In the genomic region with DNA sequence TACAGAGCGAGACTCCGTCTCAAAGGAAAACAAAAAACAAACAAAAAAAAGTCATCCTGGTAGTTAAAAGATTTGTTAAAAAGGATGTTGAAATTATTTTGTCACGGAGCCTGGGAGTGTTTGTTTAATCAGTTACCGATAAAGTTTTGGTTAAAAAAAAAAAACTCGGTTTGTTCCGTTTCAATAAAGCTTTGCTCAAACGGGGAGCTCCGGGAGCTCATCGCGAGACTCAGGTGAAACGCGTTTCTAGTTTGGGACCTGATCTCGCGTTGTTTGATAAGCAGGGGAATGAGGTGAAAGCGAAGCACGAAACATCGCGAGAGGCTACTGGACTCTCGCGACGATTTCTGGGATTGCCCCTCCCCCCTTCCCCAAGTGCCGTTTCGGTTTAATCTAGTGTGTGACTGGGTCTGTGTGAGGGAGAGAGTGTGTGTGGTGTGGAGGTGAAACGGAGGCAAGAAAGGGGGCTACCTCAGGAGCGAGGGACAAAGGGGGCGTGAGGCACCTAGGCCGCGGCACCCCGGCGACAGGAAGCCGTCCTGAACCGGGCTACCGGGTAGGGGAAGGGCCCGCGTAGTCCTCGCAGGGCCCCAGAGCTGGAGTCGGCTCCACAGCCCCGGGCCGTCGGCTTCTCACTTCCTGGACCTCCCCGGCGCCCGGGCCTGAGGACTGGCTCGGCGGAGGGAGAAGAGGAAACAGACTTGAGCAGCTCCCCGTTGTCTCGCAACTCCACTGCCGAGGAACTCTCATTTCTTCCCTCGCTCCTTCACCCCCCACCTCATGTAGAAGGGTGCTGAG, we compare ENCODE assay signal across 8 cellular contexts. TPM values are rescaled to one million over a fixed set of nuclear protein-coding genes. Genes with fewer than 3 reads are reported as not detected.
DNase-seq lines count a peak whose midpoint lies in the region; ATAC-seq and TF ChIP-seq lines count a peak whose summit lies in the region.

A gene (plus strand): TSS at position 374 of the 798 bp plus-strand sequence. CDS start 586 bp downstream, outside the sequence.

- 2% methylated on average over 49 of the region's 49 CpGs for WGBS in prostate gland
- WGBS in urinary bladder: under 1% methylated on average over 49 of the region's 49 CpGs

- no peaks in the 10 kb centered on the region for H3K36me3 ChIP-seq in prostate gland
- H3K36me3 ChIP-seq in urinary bladder (ENCODE audit: insufficient read depth): no peaks in the 10 kb centered on the region

- peak; percentile 93 for TF ChIP-seq POLR2A in prostate gland (IDR thresholded peaks at IDR 0.05)

- ATAC-seq in HG02885 (IDR thresholded peaks at IDR 0.05; ENCODE audit: poor library complexity, unreplicated experiment): peak; percentile 79
- ATAC-seq in left ventricle myocardium superior: peak; percentile 91

- no peaks in the 10 kb centered on the region for H3K27me3 ChIP-seq in prostate gland (replicated peaks; ENCODE audit: insufficient read depth)

- H3K4me3 ChIP-seq in prostate gland (peak within 1 kb of the TSS; percentile 88 to 99), urinary bladder (ENCODE audit: low read depth, low read length) (peak within 1 kb of the TSS; percentile 72)

- in situ Hi-C loops in GM13977 (cut with MboI; ENCODE audit: low pct_unique_long_range_greater_than_20kb, low sequenced_read_pairs, unreplicated experiment): no loop called here

- intact Hi-C loops in left ventricle myocardium superior (cut with micrococcal nuclease): no loop called here
- intact Hi-C loops in prostate gland (cut with DNase I): no loop called here

- H3K4me1 ChIP-seq in prostate gland (replicated peaks) (no peaks in the 10 kb centered on the region), urinary bladder (ENCODE audit: insufficient read depth) (no peaks in the 10 kb centered on the region)

- DNase-seq in GM13977 (ENCODE audit: low spot score) (peak; percentile 97), NCI-H187 (lab: John Stamatoyannopoulos, UW) (peak; percentile 93 to 94), T-helper 2 cell (peak; percentile 71 to 99 (median 91)), left ventricle myocardium superior (peak; percentile 92), prostate gland (ENCODE audit: low spot score) (peak; percentile 98)

- no peak for TF ChIP-seq CTCF in GM13977 (IDR thresholded peaks at IDR 0.05; ENCODE audit: extremely low read depth, insufficient read depth, missing control alignments)
- peak in 1 of 4 experiments; percentile 4 for TF ChIP-seq CTCF in prostate gland (IDR thresholded peaks at IDR 0.05)

- H3K27ac ChIP-seq in angular gyrus (ENCODE audit: low read depth, low read length) (peak within 1 kb of the TSS; percentile 89), prostate gland (peak within 1 kb of the TSS; percentile 99), urinary bladder (ENCODE audit: low read depth) (peak within 1 kb of the TSS; percentile 92)

- no peaks in the 10 kb centered on the region for H3K9me3 ChIP-seq in prostate gland

RNA-seq across cellular contexts. Expression of the gene that starts here (rescaled TPM):
- 20.2 TPM for total RNA-seq in left ventricle myocardium superior
- 10 to 100 TPM; 37.7 to 75.8 TPM for total RNA-seq in prostate gland
- total RNA-seq in urinary bladder: 42.3 TPM
- polyA plus RNA-seq in urinary bladder: 18.9 TPM

Comparison
In these comparisons a context has a peak if more than half of its experiments do, and no peak if none do; other contexts are left out.
1. Peak in every context shown above with its lines: DNase-seq, ATAC-seq, H3K4me3 ChIP-seq and H3K27ac ChIP-seq.